ENCODE assay signal across 1 cellular context in genomic region chr9:130120832-130121231, GRCh38.
TF ChIP-seq lines count a peak whose summit lies in the region.

No MANE protein-coding gene starts in this region.

TF ChIP-seq in HepG2, 621 proteins besides CTCF, POLR2A, EP300 and RAD21 (continued from another document):
- no peak for TF ChIP-seq ZHX2 (IDR thresholded peaks at IDR 0.05; ENCODE audit: low read depth)
- TF ChIP-seq ZHX2 (CRISPR knock-in tag; IDR thresholded peaks at IDR 0.05; ENCODE audit: borderline replicate concordance), result no peak
